13 cellular contexts compared by ENCODE assay signal in the genomic region with DNA sequence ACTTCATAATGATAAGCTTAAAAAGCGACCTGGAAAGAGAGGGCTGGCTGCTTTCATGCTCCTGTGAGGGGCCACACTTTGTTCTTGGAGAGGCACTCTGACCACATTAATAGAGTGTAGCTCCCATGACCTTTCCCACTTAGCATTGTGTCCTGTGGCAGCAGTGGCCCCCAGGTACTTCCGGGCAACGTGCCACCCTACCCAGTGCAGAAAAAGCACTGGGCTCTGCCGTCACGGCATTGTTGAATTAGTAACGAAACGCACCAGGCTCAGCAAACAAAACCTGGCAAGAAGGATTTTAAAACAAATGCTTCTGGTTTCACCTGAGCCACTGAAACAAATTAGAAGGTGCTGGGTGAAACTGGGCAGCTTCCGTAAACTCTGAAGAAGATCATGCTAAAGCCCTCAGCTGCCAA. TPM values are rescaled to one million over a fixed set of nuclear protein-coding genes. Genes with fewer than 3 reads are reported as not detected.
DNase-seq lines count a peak whose midpoint lies in the region; ATAC-seq and TF ChIP-seq lines count a peak whose summit lies in the region.
"Had no signal": no experiment of that assay in that cellular context is flagged by ENCODE, and none has a peak within 500 bp of the region (broad histone marks: within the 10 kb centered on the region; RNA-seq: fewer than 3 reads in every experiment).

No MANE protein-coding gene starts in this region.

- H3K27ac Mint-ChIP-seq in nephron, result peak overlapping the region in 2 of 3 experiments; percentile 62 to 69
- H3K27ac Mint-ChIP-seq: stimulated activated naive CD8-positive, alpha-beta T cell treated with anti-CD3 and anti-CD28 coated beads, Interleukin-15, Interleukin-2, amounts not matched to agents 100 ng/mL and 50 ng/mL, for 24 hours had no signal

- peaks cover 9% of the 10 kb centered on the region for H3K4me1 Mint-ChIP-seq in nephron

- H3K9me3 Mint-ChIP-seq in nephron, result no peaks in the 10 kb centered on the region

- peak; percentile 18 for DNase-seq in DMS79 (lab: John Stamatoyannopoulos, UW)
- peak; percentile 54 for DNase-seq in NCI-H510A treated with DMSO at 0.1 percent for 48 hours (lab: John Stamatoyannopoulos, UW)
- no peak for DNase-seq in esophagus squamous epithelium (lab: John Stamatoyannopoulos, UW)
- no peak for DNase-seq in activated gamma-delta T cell (lab: John Stamatoyannopoulos, UW)
- no peak for DNase-seq in anterior cingulate cortex (lab: John Stamatoyannopoulos, UW)
- DNase-seq: activated CD4-positive, alpha-beta T cell treated with anti-CD3 and anti-CD28 coated beads, Interleukin-2, amount 50 U/mL, for 4 hours; GDM1; IMR-90 had no signal

- H3K4me1 ChIP-seq in esophagus squamous epithelium, result peaks cover 0 to 20% (median 0%) of the 10 kb centered on the region in 3 donors

- H3K27me3 Mint-ChIP-seq in nephron (ENCODE audit: low read depth), result peaks cover 19% of the 10 kb centered on the region

- ATAC-seq in HG02623 (IDR thresholded peaks at IDR 0.05; ENCODE audit: unreplicated experiment) (no peak), HG03045 (IDR thresholded peaks at IDR 0.05; ENCODE audit: unreplicated experiment) (no peak)

- TF ChIP-seq CTCF in esophagus squamous epithelium (IDR thresholded peaks at IDR 0.05) (no peak), nephron (IDR thresholded peaks at IDR 0.05; ENCODE audit: unreplicated experiment in 3 of 3) (no peak)

- H3K4me3 Mint-ChIP-seq in nephron, result no peak overlapping the region
- H3K4me3 Mint-ChIP-seq: stimulated activated naive CD8-positive, alpha-beta T cell treated with anti-CD3 and anti-CD28 coated beads, Interleukin-15, Interleukin-2, amounts not matched to agents 100 ng/mL and 50 ng/mL, for 24 hours had no signal

- no peaks in the 10 kb centered on the region for H3K36me3 Mint-ChIP-seq in nephron (ENCODE audit: low read depth)

- TF ChIP-seq POLR2A in esophagus squamous epithelium (IDR thresholded peaks at IDR 0.05), result no peak

- H3K27ac ChIP-seq in esophagus squamous epithelium, result peak overlapping the region in 3 of 4 donors; percentile 17 to 78 (median 28)

- no peaks in the 10 kb centered on the region for H3K36me3 ChIP-seq in esophagus squamous epithelium

- intact Hi-C loops in esophagus squamous epithelium (cut with DNase I), result no loop called here

- no peak overlapping the region for H3K4me3 ChIP-seq in esophagus squamous epithelium

- WGBS in esophagus squamous epithelium, 2 donors, result 46 to 60% methylated on average over 8 of the region's 8 CpGs

- no peaks in the 10 kb centered on the region for H3K27me3 ChIP-seq in esophagus squamous epithelium

- H3K9me3 ChIP-seq in esophagus squamous epithelium, result no peaks in the 10 kb centered on the region

RNA-seq across cellular contexts. Expression of a gene that starts 5.4 kb away (rescaled TPM):
- total RNA-seq in esophagus squamous epithelium, result 100 to 1,000 TPM in 1 of 4 donors, 10 to 100 TPM in 3; 33.4 to 286 (median 47.6) TPM
- total RNA-seq: T-helper 2 cell treated with Interferon-gamma antibody and Interleukin-4, amounts not matched to agents 100 ng/mL and 5 ng/mL, for 36 hours had no signal

Comparison
In these comparisons a context has a peak if more than half of its experiments do, and no peak if none do; other contexts are left out.
1. DNase-seq: peak in DMS79 (single experiment) and NCI-H510A treated with DMSO at 0.1 percent for 48 hours (single experiment); none in esophagus squamous epithelium (single experiment), activated gamma-delta T cell (single experiment) and anterior cingulate cortex (0 of 58).